ENCODE assay signal across 18 cellular contexts in the genomic region with DNA sequence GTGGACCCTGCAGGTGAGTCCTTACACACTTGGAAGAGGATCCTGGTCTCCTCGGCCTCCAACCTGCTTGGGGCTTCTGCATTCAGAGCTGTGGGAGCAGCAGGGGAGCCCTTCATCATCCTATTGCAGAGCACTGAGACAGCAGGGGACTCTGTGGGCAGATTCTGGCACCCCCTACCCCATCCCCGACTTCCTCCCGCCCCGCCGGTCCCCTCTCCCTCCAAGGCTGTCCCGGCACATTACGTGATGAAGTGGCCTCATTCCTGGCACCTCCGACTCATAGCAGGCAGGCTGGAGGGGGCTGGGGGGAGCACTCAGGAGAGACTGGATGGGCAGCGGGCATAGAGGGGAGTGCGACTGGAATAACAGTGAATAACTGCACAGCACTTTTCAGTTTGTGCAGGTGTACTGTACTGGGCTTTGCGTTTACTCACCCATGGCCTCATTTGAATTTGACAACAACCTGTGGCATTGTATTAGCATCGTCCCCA.
DNase-seq lines count a peak whose midpoint lies in the region; ATAC-seq and TF ChIP-seq lines count a peak whose summit lies in the region.
"Had no signal": no experiment of that assay in that cellular context is flagged by ENCODE, and none has a peak within 500 bp of the region (broad histone marks: within the 10 kb centered on the region; RNA-seq: fewer than 3 reads in every experiment).

No MANE protein-coding gene starts in this region.

- H3K4me1 ChIP-seq in right atrium auricular region: no peaks in the 10 kb centered on the region
- no peaks in the 10 kb centered on the region for H3K4me1 ChIP-seq in lung (ENCODE audit: control insufficient read depth in 2 of 2, insufficient read depth in 2 of 2, low read length in 2 of 2)

- H3K27me3 Mint-ChIP-seq in progenitor cell of endocrine pancreas: peaks cover 13% of the 10 kb centered on the region

- intact Hi-C loops in Right ventricle myocardium inferior (cut with DNase I): no loop called here

- H3K27ac Mint-ChIP-seq in progenitor cell of endocrine pancreas: no peak overlapping the region
- H3K27ac Mint-ChIP-seq: CD4-positive, alpha-beta T cell; HFFc6 had no signal

- no peaks in the 10 kb centered on the region for H3K9me3 Mint-ChIP-seq in progenitor cell of endocrine pancreas (ENCODE audit: low read depth)
- H3K9me3 Mint-ChIP-seq: CD4-positive, alpha-beta T cell had no signal

- H3K4me3 Mint-ChIP-seq in progenitor cell of endocrine pancreas (ENCODE audit: low read depth): no peak overlapping the region
- H3K4me3 Mint-ChIP-seq: CD4-positive, alpha-beta T cell; HFFc6 had no signal

- H3K4me3 ChIP-seq in right atrium auricular region (no peak overlapping the region), lung (no peak overlapping the region)
- H3K4me3 ChIP-seq: BLaER1 treated with 17β-estradiol and CSF1 and Interleukin-3, amounts not matched to agents 10 nM and 100 nM; GM12878 had no signal

- H3K27me3 ChIP-seq in right atrium auricular region: no peaks in the 10 kb centered on the region
- H3K27me3 ChIP-seq in lung (ENCODE audit: control insufficient read depth, insufficient read depth): no peaks in the 10 kb centered on the region
- H3K27me3 ChIP-seq: BLaER1 treated with 17β-estradiol and CSF1 and Interleukin-3, amounts not matched to agents 10 nM and 100 nM had no signal

- 77 to 91% methylated on average over 12 of the region's 12 CpGs for WGBS in lung, 2 donors

- no peaks in the 10 kb centered on the region for H3K4me1 Mint-ChIP-seq in progenitor cell of endocrine pancreas (ENCODE audit: low read depth)

- no peak for TF ChIP-seq CTCF in right atrium auricular region (IDR thresholded peaks at IDR 0.05)
- TF ChIP-seq CTCF in lung (IDR thresholded peaks at IDR 0.05; ENCODE audit: control extremely low read depth, extremely low read depth): no peak
- no peak for TF ChIP-seq CTCF in progenitor cell of endocrine pancreas (IDR thresholded peaks at IDR 0.05; ENCODE audit: unreplicated experiment)

- no peak for ATAC-seq in Right ventricle myocardium inferior
- ATAC-seq in lung (ENCODE audit: insufficient read depth, low FRiP score): no peak
- ATAC-seq: GM12878, HepG2 had no signal

- H3K36me3 ChIP-seq in right atrium auricular region (no peaks in the 10 kb centered on the region), lung (ENCODE audit: control insufficient read depth in 2 of 2, insufficient read depth in 2 of 2, low read length in 2 of 2) (no peaks in the 10 kb centered on the region)
- H3K36me3 ChIP-seq: BLaER1 treated with 17β-estradiol and CSF1 and Interleukin-3, amounts not matched to agents 10 nM and 100 nM had no signal

- no peaks in the 10 kb centered on the region for H3K36me3 Mint-ChIP-seq in progenitor cell of endocrine pancreas (ENCODE audit: insufficient read depth)

- DNase-seq in right atrium auricular region (ENCODE audit: low spot score) (peak; percentile 53), Right ventricle myocardium inferior (ENCODE audit: missing footprints) (no peak), lung (ENCODE audit: low spot score) (peak; percentile 25), progenitor cell of endocrine pancreas (ENCODE audit: low spot score, unreplicated experiment) (peak; percentile 4), CD1c-positive myeloid dendritic cell (ENCODE audit: extremely low spot score) (no peak), DMS53 (lab: John Stamatoyannopoulos, UW) (no peak), cerebellar cortex (ENCODE audit: low spot score) (no peak)
- DNase-seq: ACHN; Calu3; CD4-positive, alpha-beta T cell; DMS 273 treated with DMSO at 0.1 percent for 48 hours; DMS79; GOT3; HCEC 1CT; HFFc6 had no signal

- H3K27ac ChIP-seq in right atrium auricular region (no peak overlapping the region), lung (ENCODE audit: low read depth in 1 of 2, low read length in 1 of 2) (no peak overlapping the region)
- H3K27ac ChIP-seq: BLaER1 treated with 17β-estradiol and CSF1 and Interleukin-3, amounts not matched to agents 10 nM and 100 nM had no signal

- no peaks in the 10 kb centered on the region for H3K9me3 ChIP-seq in right atrium auricular region
- H3K9me3 ChIP-seq in lung (ENCODE audit: control insufficient read depth in 2 of 2, insufficient read depth in 1 of 2, low read length in 1 of 2): no peaks in the 10 kb centered on the region
- H3K9me3 ChIP-seq: BLaER1 treated with 17β-estradiol and CSF1 and Interleukin-3, amounts not matched to agents 10 nM and 100 nM had no signal

Comparison
In these comparisons a context has a peak if more than half of its experiments do, and no peak if none do; other contexts are left out.
1. DNase-seq: peak in right atrium auricular region (single experiment), lung (single experiment) and progenitor cell of endocrine pancreas (single experiment); none in Right ventricle myocardium inferior (single experiment), CD1c-positive myeloid dendritic cell (single experiment), DMS53 (single experiment) and cerebellar cortex (single experiment).